9 cellular contexts compared by ENCODE assay signal in genomic region chr7:105017263-105018051, GRCh38.
DNase-seq lines count a peak whose midpoint lies in the region; FAIRE-seq and TF ChIP-seq lines count a peak whose summit lies in the region.
"Had no signal": no experiment of that assay in that cellular context is flagged by ENCODE, and none has a peak within 500 bp of the region (broad histone marks: within the 10 kb centered on the region; RNA-seq: fewer than 3 reads in every experiment).

No MANE protein-coding gene starts in this region.

- H3K27ac ChIP-seq in OCI-LY3 (ENCODE audit: low read length) (no peak overlapping the region), RWPE1 (no peak overlapping the region)

- H3K27me3 ChIP-seq in OCI-LY3 (ENCODE audit: low read depth, low read length) (no peaks in the 10 kb centered on the region), endocrine pancreas (ENCODE audit: control insufficient read depth, insufficient read depth, low read length) (no peaks in the 10 kb centered on the region)

- peak overlapping the region; percentile 84 for H3K4me2 ChIP-seq in OCI-LY3 (ENCODE audit: low read length)

- H4K20me1 ChIP-seq in OCI-LY3 (ENCODE audit: insufficient read depth, low read length), result peaks cover 67% of the 10 kb centered on the region

- H3K79me2 ChIP-seq in OCI-LY3 (ENCODE audit: low read length), result peaks cover 93% of the 10 kb centered on the region

- peaks cover 54% of the 10 kb centered on the region for H3K4me1 ChIP-seq in OCI-LY3 (ENCODE audit: low read length)
- H3K4me1 ChIP-seq in endocrine pancreas (ENCODE audit: control insufficient read depth, insufficient read depth, low read length), result peaks cover 34% of the 10 kb centered on the region

- DNase-seq in pons (ENCODE audit: low spot score) (peak; percentile 53), HuH-7 (ENCODE audit: low spot score) (no peak), RWPE1 (ENCODE audit: low spot score) (no peak), SHP77 (lab: John Stamatoyannopoulos, UW) (no peak), NCI-H510A (lab: John Stamatoyannopoulos, UW) (no peak)
- DNase-seq: islet precursor cell had no signal

- no peak for TF ChIP-seq CTCF in OCI-LY3 (IDR thresholded peaks at IDR 0.05; ENCODE audit: low read depth, low read length)
- TF ChIP-seq CTCF in RWPE1 (conservative IDR thresholded peaks at IDR 0.05; ENCODE audit: low read depth), result no peak

- H3K4me3 ChIP-seq in OCI-LY3 (ENCODE audit: low read length) (peak overlapping the region; percentile 95), endocrine pancreas (ENCODE audit: control insufficient read depth, insufficient read depth, low read length) (peak overlapping the region; percentile 99)

- CTCF ChIA-PET in RWPE1 (lab: Yijun Ruan, JAX), result interaction anchor here (0.5 kb wide), 2 partner anchors 54 to 1307 kb away, joined by 3 to 5 read pairs; no protein-coding TSS in a partner anchor

- H3K9ac ChIP-seq in OCI-LY3 (ENCODE audit: low read length) (peak overlapping the region; percentile 99), endocrine pancreas (ENCODE audit: control insufficient read depth, insufficient read depth, low read length) (no peak overlapping the region)

- peak; percentile 31 for FAIRE-seq in G401.6 (lab: Jason Lieb, UNC)

- H3K36me3 ChIP-seq in OCI-LY3 (replicated peaks; ENCODE audit: low read depth, low read length), result peaks cover 11% of the 10 kb centered on the region
- no peaks in the 10 kb centered on the region for H3K36me3 ChIP-seq in endocrine pancreas (ENCODE audit: control insufficient read depth, insufficient read depth, low read length)

- no peaks in the 10 kb centered on the region for H3K9me3 ChIP-seq in OCI-LY3 (ENCODE audit: insufficient read depth, low read length)
- H3K9me3 ChIP-seq in endocrine pancreas (ENCODE audit: control insufficient read depth, low read length), result no peaks in the 10 kb centered on the region

- no peak overlapping the region for H2AFZ ChIP-seq in OCI-LY3 (ENCODE audit: low read depth, low read length)

- POLR2A ChIA-PET in RWPE1 (lab: Yijun Ruan, JAX; ENCODE audit: low non-redundant PET), result no interaction called here
